ENCODE assay signal across 8 cellular contexts in genomic region chr9:121201045-121201737, GRCh38. TPM values are rescaled to one million over a fixed set of nuclear protein-coding genes. Genes with fewer than 3 reads are reported as not detected.
DNase-seq lines count a peak whose midpoint lies in the region; ATAC-seq and TF ChIP-seq lines count a peak whose summit lies in the region.

No MANE protein-coding gene starts in this region.

- in situ Hi-C loops in astrocyte of the cerebellum (cut with HindIII; ENCODE audit: low sequenced_read_pairs): no loop called here

- ATAC-seq in HG02973 (IDR thresholded peaks at IDR 0.05; ENCODE audit: unreplicated experiment) (peak; percentile 20), T-cell (replicated peaks in 1 of 4) (peak; percentile 15 to 53 (median 45))

- H3K36me3 ChIP-seq in iPS-20b (ENCODE audit: insufficient read depth, low read depth, low read length): no peaks in the 10 kb centered on the region

- CTCF ChIA-PET in T-cell (lab: Charles Lee): interaction anchor here (0.6 to 1.5 kb wide), 9 partner anchors 13 to 220 kb away, joined by 3 to 11 read pairs (median 4); no protein-coding TSS in a partner anchor

- no peak overlapping the region for H3K27ac ChIP-seq in iPS-20b (ENCODE audit: low read length)

- peaks cover 3% of the 10 kb centered on the region for H3K36me3 Mint-ChIP-seq in T-cell

- peaks cover 16% of the 10 kb centered on the region for H3K4me1 ChIP-seq in iPS-20b (ENCODE audit: insufficient read depth, low read length)

- peaks cover 48 to 54% (median 52%) of the 10 kb centered on the region in 3 donors for H3K4me1 Mint-ChIP-seq in T-cell

- POLR2A ChIA-PET in T-cell (lab: Charles Lee): interaction anchor here (0.7 to 1.7 kb wide), 4 partner anchors 11 to 80 kb away, joined by 3 to 8 read pairs (median 5); no protein-coding TSS in a partner anchor

- no peaks in the 10 kb centered on the region for H3K27me3 Mint-ChIP-seq in T-cell

- peaks cover 10% of the 10 kb centered on the region for H3K27me3 ChIP-seq in iPS-20b (ENCODE audit: insufficient read depth, low read length)

- peak overlapping the region; percentile 88 to 95 (median 94) for H3K4me3 Mint-ChIP-seq in T-cell

- H3K4me3 ChIP-seq in astrocyte of the cerebellum (ENCODE audit: low read depth, low read length): peak overlapping the region; percentile 77
- H3K4me3 ChIP-seq in iPS-20b (ENCODE audit: low read length): peak overlapping the region; percentile 70

- DNase-seq in NCI-H1105 treated with DMSO at 0.1 percent for 48 hours (lab: John Stamatoyannopoulos, UW) (peak; percentile 6), NCI-H1105 (lab: John Stamatoyannopoulos, UW) (no peak), T-cell (peak in 33 of 34 experiments; percentile 6 to 53 (median 26)), astrocyte of the cerebellum (ENCODE audit: low read depth) (no peak), AML-193 (lab: John Stamatoyannopoulos, UW) (no peak)
- DNase-seq in stimulated activated CD4-positive, alpha-beta T cell treated with anti-CD3 and anti-CD28 coated beads, Interleukin-12 subunit alpha, Interleukin-12 subunit beta, amount 100 ng/mL, for 48 hours (ENCODE audit: low read depth in 2 of 3, low spot score in 1 of 3): peak in 2 of 3 donors; percentile 6 to 21

- no peaks in the 10 kb centered on the region for H3K9me3 Mint-ChIP-seq in T-cell

- H3K27ac Mint-ChIP-seq in T-cell: peak overlapping the region; percentile 92 to 95

- no peaks in the 10 kb centered on the region for H3K9me3 ChIP-seq in iPS-20b (ENCODE audit: insufficient read depth, low read depth, low read length)

- peak overlapping the region; percentile 82 for H3K9ac ChIP-seq in iPS-20b (ENCODE audit: low read depth, low read length)

- TF ChIP-seq CTCF in astrocyte of the cerebellum (IDR thresholded peaks at IDR 0.05; ENCODE audit: low read depth, low read length, missing control alignments): no peak

RNA-seq across cellular contexts. Expression of gene RAB14, which starts 0.5 kb away (rescaled TPM):
- total RNA-seq in T-cell: 10 to 100 TPM; 42.4 to 56.6 (median 50.5) TPM

Comparison
In these comparisons a context has a peak if more than half of its experiments do, and no peak if none do; other contexts are left out.
1. DNase-seq: peak in NCI-H1105 treated with DMSO at 0.1 percent for 48 hours (single experiment), T-cell (33 of 34) and stimulated activated CD4-positive, alpha-beta T cell treated with anti-CD3 and anti-CD28 coated beads, Interleukin-12 subunit alpha, Interleukin-12 subunit beta, amount 100 ng/mL, for 48 hours (2 of 3); none in NCI-H1105 (single experiment), astrocyte of the cerebellum (single experiment) and AML-193 (0 of 2).